Comparison of ENCODE assay signal across 21 cellular contexts in the genomic region with DNA sequence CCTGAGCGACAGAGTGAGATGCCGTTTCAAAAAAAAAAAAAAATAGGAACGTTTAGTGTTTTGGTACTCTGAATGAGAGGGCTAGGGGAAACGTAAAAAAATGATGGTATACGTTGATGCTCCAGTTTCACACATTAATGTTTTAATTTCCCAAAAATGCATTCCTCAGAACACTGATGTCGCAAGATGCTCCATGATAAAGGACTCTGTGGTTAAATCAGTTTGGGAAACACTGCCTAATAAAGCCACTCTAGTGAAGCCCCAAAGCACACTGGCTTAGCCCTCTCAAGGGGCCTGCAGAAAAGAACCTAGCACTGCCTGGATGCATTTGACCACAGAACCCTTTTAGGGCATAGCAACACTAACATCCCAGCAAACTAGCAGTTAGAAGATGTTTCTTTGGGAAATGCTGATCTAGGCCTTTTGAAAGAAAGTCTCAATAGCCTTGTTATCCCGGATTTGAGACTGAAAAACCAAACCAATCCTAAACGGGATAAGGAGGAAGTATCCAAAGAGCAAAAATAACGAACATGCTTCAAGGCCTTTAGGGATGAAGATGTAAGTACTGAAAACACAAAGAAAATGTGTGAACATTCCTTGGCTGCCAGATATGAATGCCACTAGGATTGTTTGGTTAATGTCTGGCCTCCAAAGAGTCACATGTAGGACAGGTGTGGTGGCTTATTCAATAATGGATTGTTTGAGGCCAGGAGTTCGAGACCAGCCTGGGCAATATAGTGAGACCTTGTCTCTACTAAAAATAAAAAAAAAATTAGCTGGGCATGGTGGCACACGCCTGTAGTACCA.
"Had no signal": no experiment of that assay in that cellular context is flagged by ENCODE, and none has a peak within 500 bp of the region (broad histone marks: within the 10 kb centered on the region; RNA-seq: fewer than 3 reads in every experiment).

No MANE protein-coding gene starts in this region.

- H3K27me3 ChIP-seq: esophagus squamous epithelium, foreskin keratinocyte, neural progenitor cell, spleen, testis, vagina had no signal

- H3K4me2 ChIP-seq: neural progenitor cell had no signal

- ATAC-seq: activated CD8-positive, alpha-beta T cell treated with anti-CD3 and anti-CD28 coated beads, Interleukin-2, amount 10 ng/mL, durations not matched to agents 7 days and 5 days; foreskin keratinocyte; naive thymus-derived CD8-positive, alpha-beta T cell had no signal

- H2AFZ ChIP-seq: neural progenitor cell had no signal

- H3K4me3 ChIP-seq: esophagus squamous epithelium, left ventricle myocardium inferior, neural progenitor cell, spleen, testis, vagina had no signal

- H3K9me3 ChIP-seq: esophagus squamous epithelium, left ventricle myocardium inferior, spleen, testis, vagina had no signal

- H3K4me1 ChIP-seq: spleen had no signal

- H3K9ac ChIP-seq: neural progenitor cell had no signal

- H3K36me3 ChIP-seq: esophagus squamous epithelium, left ventricle myocardium inferior, neural progenitor cell, spleen, vagina had no signal

- H3K27ac ChIP-seq: esophagus squamous epithelium, foreskin keratinocyte, left ventricle myocardium inferior, neural progenitor cell, spleen, testis, vagina had no signal

- DNase-seq: activated CD4-positive, alpha-beta T cell treated with anti-CD3 and anti-CD28 coated beads for 1 hour; activated CD4-positive, alpha-beta T cell treated with anti-CD3 and anti-CD28 coated beads, Interleukin-2, amount 50 U/mL, for 1 hour; activated CD8-positive, alpha-beta T cell treated with anti-CD3 and anti-CD28 coated beads, Interleukin-2, amount 10 ng/mL, durations not matched to agents 7 days and 5 days; activated T-cell treated with anti-CD3 and anti-CD28 coated beads, Interleukin-2, amount 50 U/mL, for 1 hour; amniotic stem cell; cerebellar nuclear complex; cortex of kidney; endodermal cell; esophagus squamous epithelium; foreskin keratinocyte; immature natural killer cell; kidney glomerular epithelial cell; left ventricle myocardium inferior; naive thymus-derived CD8-positive, alpha-beta T cell; retina; spleen; stimulated activated CD4-positive, alpha-beta T cell treated with anti-CD3 and anti-CD28 coated beads, Interleukin-4, amount 100 ng/mL, for 1 hour; stimulated activated naive CD4-positive, alpha-beta T cell; testis had no signal
